19 cellular contexts compared by ENCODE assay signal in genomic region chr10:126528320-126528835, GRCh38.
"Had no signal": no experiment of that assay in that cellular context is flagged by ENCODE, and none has a peak within 500 bp of the region (broad histone marks: within the 10 kb centered on the region; RNA-seq: fewer than 3 reads in every experiment).

No MANE protein-coding gene starts in this region.

- H3K27me3 Mint-ChIP-seq: stimulated activated memory B cell treated with anti-CD40 and anti-IgM and Interleukin-4, amounts not matched to agents 10 μg/mL and 1 μg/mL and 100 μg/mL, for 72 hours had no signal

- DNase-seq: effector CD4-positive, alpha-beta T cell; endodermal cell; foreskin fibroblast; glutamatergic neuron; islet precursor cell; left ventricle myocardium inferior; naive thymus-derived CD4-positive, alpha-beta T cell; posterior cingulate gyrus; spleen; stimulated activated CD4-positive, alpha-beta T cell treated with anti-CD3 and anti-CD28 coated beads, Interleukin-15, amount 100 ng/mL, for 24 hours; stimulated activated CD4-positive, alpha-beta T cell treated with anti-CD3 and anti-CD28 coated beads, Interleukin-1b, Interleukin-23, amount 100 ng/mL, for 48 hours; stimulated activated CD4-positive, alpha-beta T cell treated with anti-CD3 and anti-CD28 coated beads, Interleukin-4, amount 100 ng/mL, for 24 hours; tibial artery had no signal

- H3K27me3 ChIP-seq: neutrophil had no signal

- H3K36me3 ChIP-seq: gastroesophageal sphincter, left ventricle myocardium inferior, neutrophil, spleen, tibial artery had no signal

- H3K4me3 ChIP-seq: coronary artery, gastroesophageal sphincter, left ventricle myocardium inferior, spleen, tibial artery had no signal

- H3K9me3 Mint-ChIP-seq: stimulated activated memory B cell treated with anti-CD40 and anti-IgM and Interleukin-4, amounts not matched to agents 10 μg/mL and 1 μg/mL and 100 μg/mL, for 72 hours; stimulated activated naive CD8-positive, alpha-beta T cell treated with anti-CD3 and anti-CD28 coated beads, Interleukin-15, Interleukin-2, amounts not matched to agents 100 ng/mL and 50 ng/mL, for 24 hours had no signal

- H3K36me3 Mint-ChIP-seq: naive thymus-derived CD4-positive, alpha-beta T cell; stimulated activated memory B cell treated with anti-CD40 and anti-IgM and Interleukin-4, amounts not matched to agents 10 μg/mL and 1 μg/mL and 100 μg/mL, for 72 hours had no signal

- H3K4me1 ChIP-seq: gastroesophageal sphincter, left ventricle myocardium inferior, spleen, tibial artery had no signal

- H3K27ac ChIP-seq: coronary artery, gastroesophageal sphincter, left ventricle myocardium inferior, neutrophil, spleen, tibial artery had no signal

- H3K4me1 Mint-ChIP-seq: naive thymus-derived CD4-positive, alpha-beta T cell; stimulated activated memory B cell treated with anti-CD40 and anti-IgM and Interleukin-4, amounts not matched to agents 10 μg/mL and 1 μg/mL and 100 μg/mL, for 72 hours had no signal

- H3K9me3 ChIP-seq: gastroesophageal sphincter, left ventricle myocardium inferior, neutrophil, spleen, tibial artery had no signal

- H3K4me3 Mint-ChIP-seq: endodermal cell; naive thymus-derived CD4-positive, alpha-beta T cell; stimulated activated memory B cell treated with anti-CD40 and anti-IgM and Interleukin-4, amounts not matched to agents 10 μg/mL and 1 μg/mL and 100 μg/mL, for 72 hours; stimulated activated naive CD8-positive, alpha-beta T cell treated with anti-CD3 and anti-CD28 coated beads, Interleukin-15, Interleukin-2, amounts not matched to agents 100 ng/mL and 50 ng/mL, for 24 hours had no signal

- H3K27ac Mint-ChIP-seq: endodermal cell; naive thymus-derived CD4-positive, alpha-beta T cell; stimulated activated memory B cell treated with anti-CD40 and anti-IgM and Interleukin-4, amounts not matched to agents 10 μg/mL and 1 μg/mL and 100 μg/mL, for 72 hours; stimulated activated naive CD8-positive, alpha-beta T cell treated with anti-CD3 and anti-CD28 coated beads, Interleukin-15, Interleukin-2, amounts not matched to agents 100 ng/mL and 50 ng/mL, for 24 hours had no signal

- ATAC-seq: gastroesophageal sphincter; naive thymus-derived CD4-positive, alpha-beta T cell; sciatic nerve; stimulated activated memory B cell treated with anti-CD40 and anti-IgM and Interleukin-4, amounts not matched to agents 10 μg/mL and 1 μg/mL and 100 μg/mL, for 72 hours had no signal
